ENCODE assay signal across 1 cellular context in genomic region chr7:40147371-40148246, GRCh38.
TF ChIP-seq lines count a peak whose summit lies in the region.

No MANE protein-coding gene starts in this region.

TF ChIP-seq in WTC11, 78 proteins besides CTCF, POLR2A, EP300 and RAD21 (continued from another document):
- no peak for TF ChIP-seq ZNF532 (CRISPR knock-in tag; IDR thresholded peaks at IDR 0.05; ENCODE audit: borderline replicate concordance)
